ENCODE assay signal across 8 cellular contexts in genomic region chr14:75279153-75279738, GRCh38. TPM values are rescaled to one million over a fixed set of nuclear protein-coding genes. Genes with fewer than 3 reads are reported as not detected.
DNase-seq lines count a peak whose midpoint lies in the region; ATAC-seq and TF ChIP-seq lines count a peak whose summit lies in the region.

No MANE protein-coding gene starts in this region.

- peak; percentile 60 for DNase-seq in COLO668 (lab: John Stamatoyannopoulos, UW; ENCODE audit: unreplicated experiment)
- DNase-seq in RPMI7951 (ENCODE audit: low read depth): peak; percentile 45
- peak; percentile 70 for DNase-seq in adipocyte (ENCODE audit: low read depth)
- peak; percentile 94 for DNase-seq in cardiac septum (ENCODE audit: low spot score)
- peak; percentile 77 to 89 (median 84) for DNase-seq in ovary

- no peak for TF ChIP-seq CTCF in ovary (IDR thresholded peaks at IDR 0.05)

- H3K27ac ChIP-seq in ovary: peak overlapping the region; percentile 89 to 97

- H3K27me3 ChIP-seq in adipocyte (replicated peaks; ENCODE audit: control insufficient read depth, insufficient read depth, low read length) (no peaks in the 10 kb centered on the region), ovary (no peaks in the 10 kb centered on the region)

- H3K9ac ChIP-seq in adipocyte (ENCODE audit: low read length): peak overlapping the region; percentile 89

- intact Hi-C loops in cardiac septum (cut with DNase I) (loop anchor here (5.0 kb wide), 1 partner anchor 132 kb away; no protein-coding TSS in a partner anchor), ovary (cut with DNase I) (loop anchor here in 2 of 4 donors (2.0 to 5.0 kb wide), 2 partner anchors 16 to 102 kb away; partner anchors contain the start of gene TMED10 (in 1 of the 2))

- peaks cover 24% of the 10 kb centered on the region for H3K36me3 ChIP-seq in adipocyte (ENCODE audit: control insufficient read depth, insufficient read depth, low read length, severe bottlenecking)
- H3K36me3 ChIP-seq in ovary: peaks cover 3% of the 10 kb centered on the region

- peak; percentile 82 for TF ChIP-seq EP300 in ovary (IDR thresholded peaks at IDR 0.05)

- ATAC-seq in HG02623 (IDR thresholded peaks at IDR 0.05; ENCODE audit: unreplicated experiment): peak; percentile 11
- ATAC-seq in GM21360 (IDR thresholded peaks at IDR 0.05; ENCODE audit: unreplicated experiment): no peak
- ATAC-seq in HG02840 (IDR thresholded peaks at IDR 0.05; ENCODE audit: low FRiP score, unreplicated experiment): no peak

- H3K9me3 ChIP-seq in adipocyte (ENCODE audit: control insufficient read depth, low read length): no peaks in the 10 kb centered on the region
- H3K9me3 ChIP-seq in ovary: no peaks in the 10 kb centered on the region

- peak overlapping the region; percentile 95 for H3K4me3 ChIP-seq in adipocyte (ENCODE audit: low read length)
- peak overlapping the region; percentile 80 for H3K4me3 ChIP-seq in ovary

- peak; percentile 1 for TF ChIP-seq POLR2A in ovary (IDR thresholded peaks at IDR 0.05)

- H3K4me1 ChIP-seq in adipocyte (ENCODE audit: control insufficient read depth, insufficient read depth, low read length) (peaks cover 47% of the 10 kb centered on the region), ovary (ENCODE audit: insufficient read depth) (peaks cover 7% of the 10 kb centered on the region)

- 0 to 1% (median 1%) methylated on average over 26 to 38 of the region's 38 CpGs for WGBS in ovary, 3 donors

RNA-seq across cellular contexts. Expression of gene FOS, which starts 0.6 kb away (rescaled TPM):
- total RNA-seq in RPMI7951 (2014; rRNA removed; shearing (Covaris generic)): 6.9 and 7.7 TPM in 2 replicates
- total RNA-seq in cardiac septum: 25.8 TPM
- total RNA-seq in ovary: 1,000 to 10,000 TPM in 2 of 7 donors, 100 to 1,000 TPM in 5; 115 to 2,019 (median 178) TPM
- polyA plus RNA-seq in ovary: 100 to 1,000 TPM; 129 to 499 TPM
